In genomic region chrX:135981662-135982061, GRCh38 we compare ENCODE assay signal across 13 cellular contexts.
"Had no signal": no experiment of that assay in that cellular context is flagged by ENCODE, and none has a peak within 500 bp of the region (broad histone marks: within the 10 kb centered on the region; RNA-seq: fewer than 3 reads in every experiment).

No MANE protein-coding gene starts in this region.

- H3K36me3 Mint-ChIP-seq: neural progenitor cell had no signal

- H3K4me3 Mint-ChIP-seq: activated naive CD8-positive, alpha-beta T cell treated with anti-CD3 and anti-CD28 coated beads, Interleukin-2, amount 50 U/mL, for 24 hours; activated T-cell treated with anti-CD3 and anti-CD28 coated beads, Interleukin-2, amount 50 U/mL, for 4 hours; neural progenitor cell had no signal

- H3K27ac Mint-ChIP-seq: neural progenitor cell; stimulated activated naive CD8-positive, alpha-beta T cell treated with anti-CD3 and anti-CD28 coated beads, Interleukin-15, amount 100 ng/mL, for 72 hours had no signal

- ATAC-seq: activated naive CD8-positive, alpha-beta T cell treated with anti-CD3 and anti-CD28 coated beads, Interleukin-2, amount 50 U/mL, for 24 hours; activated T-cell treated with anti-CD3 and anti-CD28 coated beads, Interleukin-2, amount 50 U/mL, for 4 hours; pancreas; stimulated activated naive CD8-positive, alpha-beta T cell treated with anti-CD3 and anti-CD28 coated beads, Interleukin-15, amount 100 ng/mL, for 72 hours had no signal

- H3K4me3 ChIP-seq: coronary artery, neural progenitor cell, pancreas, testis had no signal

- DNase-seq: activated CD4-positive, CD25-positive, alpha-beta regulatory T cell; activated naive CD4-positive, alpha-beta T cell treated with Interleukin-2 at 50 U/mL for 16 hours; activated naive CD8-positive, alpha-beta T cell treated with anti-CD3 and anti-CD28 coated beads, Interleukin-2, amount 50 U/mL, for 24 hours; activated T-cell treated with anti-CD3 and anti-CD28 coated beads, Interleukin-2, amount 50 U/mL, for 4 hours; effector CD8-positive, alpha-beta T cell; pancreas; stimulated activated CD4-positive, alpha-beta T cell treated with anti-CD3 and anti-CD28 coated beads, Interleukin-15, amount 100 ng/mL, for 24 hours; stimulated activated CD4-positive, alpha-beta T cell treated with anti-CD3 and anti-CD28 coated beads, Interleukin-4, amount 100 ng/mL, for 24 hours; stimulated activated naive CD8-positive, alpha-beta T cell treated with anti-CD3 and anti-CD28 coated beads, Interleukin-15, amount 100 ng/mL, for 72 hours; T-helper 2 cell; testis had no signal

- H3K27me3 Mint-ChIP-seq: activated naive CD8-positive, alpha-beta T cell treated with anti-CD3 and anti-CD28 coated beads, Interleukin-2, amount 50 U/mL, for 24 hours; stimulated activated naive CD8-positive, alpha-beta T cell treated with anti-CD3 and anti-CD28 coated beads, Interleukin-15, amount 100 ng/mL, for 72 hours had no signal

- H3K9me3 ChIP-seq: pancreas, testis had no signal
